Comparison of ENCODE assay signal across 1 cellular context in the genomic region with DNA sequence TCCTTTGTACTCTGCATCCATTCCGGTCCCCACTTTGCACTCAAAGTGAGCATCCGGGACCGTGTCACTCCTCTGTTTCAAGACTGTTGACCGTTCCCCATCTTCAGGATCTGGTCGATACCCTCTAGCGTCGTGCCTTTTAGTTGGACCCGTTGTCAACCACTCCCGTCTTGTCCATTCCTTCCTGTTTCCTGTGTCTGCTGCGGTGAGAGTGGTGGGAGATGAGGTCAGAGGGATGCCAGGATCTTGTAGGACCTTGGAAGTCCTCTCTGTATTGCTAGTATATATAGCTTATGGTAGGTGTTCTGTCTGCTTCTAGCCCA.
TF ChIP-seq lines count a peak whose summit lies in the region.

No MANE protein-coding gene starts in this region.

TF ChIP-seq in SK-N-SH, 30 proteins besides CTCF, POLR2A, EP300 and RAD21 (continued from another document):
- TF ChIP-seq SIN3A (IDR thresholded peaks at IDR 0.05; ENCODE audit: borderline replicate concordance, low read depth, low read length) (no peak), GABPA (IDR thresholded peaks at IDR 0.05; ENCODE audit: low read depth) (no peak)
- TF ChIP-seq, protein P1, sequence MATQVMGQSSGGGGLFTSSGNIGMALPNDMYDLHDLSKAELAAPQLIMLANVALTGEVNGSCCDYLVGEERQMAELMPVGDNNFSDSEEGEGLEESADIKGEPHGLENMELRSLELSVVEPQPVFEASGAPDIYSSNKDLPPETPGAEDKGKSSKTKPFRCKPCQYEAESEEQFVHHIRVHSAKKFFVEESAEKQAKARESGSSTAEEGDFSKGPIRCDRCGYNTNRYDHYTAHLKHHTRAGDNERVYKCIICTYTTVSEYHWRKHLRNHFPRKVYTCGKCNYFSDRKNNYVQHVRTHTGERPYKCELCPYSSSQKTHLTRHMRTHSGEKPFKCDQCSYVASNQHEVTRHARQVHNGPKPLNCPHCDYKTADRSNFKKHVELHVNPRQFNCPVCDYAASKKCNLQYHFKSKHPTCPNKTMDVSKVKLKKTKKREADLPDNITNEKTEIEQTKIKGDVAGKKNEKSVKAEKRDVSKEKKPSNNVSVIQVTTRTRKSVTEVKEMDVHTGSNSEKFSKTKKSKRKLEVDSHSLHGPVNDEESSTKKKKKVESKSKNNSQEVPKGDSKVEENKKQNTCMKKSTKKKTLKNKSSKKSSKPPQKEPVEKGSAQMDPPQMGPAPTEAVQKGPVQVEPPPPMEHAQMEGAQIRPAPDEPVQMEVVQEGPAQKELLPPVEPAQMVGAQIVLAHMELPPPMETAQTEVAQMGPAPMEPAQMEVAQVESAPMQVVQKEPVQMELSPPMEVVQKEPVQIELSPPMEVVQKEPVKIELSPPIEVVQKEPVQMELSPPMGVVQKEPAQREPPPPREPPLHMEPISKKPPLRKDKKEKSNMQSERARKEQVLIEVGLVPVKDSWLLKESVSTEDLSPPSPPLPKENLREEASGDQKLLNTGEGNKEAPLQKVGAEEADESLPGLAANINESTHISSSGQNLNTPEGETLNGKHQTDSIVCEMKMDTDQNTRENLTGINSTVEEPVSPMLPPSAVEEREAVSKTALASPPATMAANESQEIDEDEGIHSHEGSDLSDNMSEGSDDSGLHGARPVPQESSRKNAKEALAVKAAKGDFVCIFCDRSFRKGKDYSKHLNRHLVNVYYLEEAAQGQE (IDR thresholded peaks at IDR 0.05; ENCODE audit: low read depth, low read length), result no peak
